In genomic region chr7:100469227-100470044, GRCh38 we compare ENCODE assay signal across 9 cellular contexts. TPM values are rescaled to one million over a fixed set of nuclear protein-coding genes. Genes with fewer than 3 reads are reported as not detected.
DNase-seq lines count a peak whose midpoint lies in the region; ATAC-seq and TF ChIP-seq lines count a peak whose summit lies in the region.
"Had no signal": no experiment of that assay in that cellular context is flagged by ENCODE, and none has a peak within 500 bp of the region (broad histone marks: within the 10 kb centered on the region; RNA-seq: fewer than 3 reads in every experiment).

No MANE protein-coding gene starts in this region.

- 30% methylated on average over 13 of the region's 13 CpGs for WGBS in prostate gland

- ATAC-seq in GM18867 (IDR thresholded peaks at IDR 0.05; ENCODE audit: unreplicated experiment) = peak; percentile 62

- CTCF ChIA-PET in AG04450 (lab: Charles Lee) = interaction anchor here (0.5 to 3.8 kb wide), 37 partner anchors 9 to 720 kb away, joined by 3 to 80 read pairs (median 5); partner anchors contain the start of genes PCOLCE, SRRT and ZCWPW1

- H3K36me3 ChIP-seq in cardiac muscle cell (peaks cover 17% of the 10 kb centered on the region), prostate gland (no peaks in the 10 kb centered on the region), vagina (peaks cover 0 to 20% of the 10 kb centered on the region in 2 donors)

- H3K4me3 ChIP-seq in AG04450 (ENCODE audit: low read depth, low read length) (no peak overlapping the region), cardiac muscle cell (no peak overlapping the region), prostate gland (no peak overlapping the region), vagina (no peak overlapping the region)

- H3K27me3 ChIP-seq in AG04450 (ENCODE audit: control insufficient read depth, insufficient read depth, low read length) (no peaks in the 10 kb centered on the region), cardiac muscle cell (no peaks in the 10 kb centered on the region), prostate gland (replicated peaks; ENCODE audit: insufficient read depth) (no peaks in the 10 kb centered on the region), vagina (no peaks in the 10 kb centered on the region)

- intact Hi-C loops in prostate gland (cut with DNase I) = loop anchor here (5.0 to 10.0 kb wide), 2 partner anchors 205 to 223 kb away; partner anchors contain the start of genes GIGYF1 and GNB2
- intact Hi-C loops in vagina (cut with DNase I) = loop anchor here (5.0 to 10.0 kb wide), 3 partner anchors 88 to 223 kb away; partner anchors contain the start of genes GIGYF1 and GNB2

- POLR2A ChIA-PET in AG04450 (lab: Yijun Ruan, JAX) = interaction anchor here (0.5 to 1.0 kb wide), 3 partner anchors 91 to 142 kb away, joined by 3 to 4 read pairs (median 4); partner anchors contain the start of genes FBXO24 and LRCH4

- H3K27ac ChIP-seq in AG04450 (ENCODE audit: low read depth, low read length) (no peak overlapping the region), cardiac muscle cell (peak overlapping the region; percentile 83), prostate gland (peak overlapping the region; percentile 44 to 51), vagina (peak overlapping the region; percentile 42)

- DNase-seq in AG04450 (ENCODE audit: low read depth, low spot score) (no peak), NCI-H1092 (lab: John Stamatoyannopoulos, UW) (peak; percentile 76), T follicular helper cell (ENCODE audit: low read depth) (peak; percentile 71), cardiac muscle cell (ENCODE audit: low read depth in 1 of 2, low spot score in 1 of 2) (peak; percentile 82 to 91), prostate gland (ENCODE audit: low spot score) (peak; percentile 85), vagina (ENCODE audit: extremely low spot score in 2 of 2) (no peak)
- peak; percentile 51 for DNase-seq in activated naive CD8-positive, alpha-beta T cell treated with anti-CD3 and anti-CD28 coated beads, Interleukin-2, amount 50 U/mL, for 16 hours (ENCODE audit: low read depth, low spot score)

- TF ChIP-seq POLR2A in prostate gland (IDR thresholded peaks at IDR 0.05) (no peak), vagina (IDR thresholded peaks at IDR 0.05) (no peak)

- TF ChIP-seq CTCF in AG04450 (IDR thresholded peaks at IDR 0.05; ENCODE audit: low read depth, low read length) = peak; percentile 90
- TF ChIP-seq CTCF in cardiac muscle cell (IDR thresholded peaks at IDR 0.05; ENCODE audit: low read depth, low read length) = peak; percentile 89
- peak; percentile 90 to 98 (median 96) for TF ChIP-seq CTCF in prostate gland (IDR thresholded peaks at IDR 0.05)
- peak; percentile 95 to 98 (median 96) for TF ChIP-seq CTCF in vagina (IDR thresholded peaks at IDR 0.05)

- H3K4me1 ChIP-seq in cardiac muscle cell (ENCODE audit: low read depth) = peaks cover 6% of the 10 kb centered on the region
- peaks cover 15% of the 10 kb centered on the region for H3K4me1 ChIP-seq in prostate gland (replicated peaks)
- H3K4me1 ChIP-seq in vagina = peaks cover 62% of the 10 kb centered on the region

- H3K9me3 ChIP-seq in AG04450 (ENCODE audit: control insufficient read depth, insufficient read depth, low read length) (no peaks in the 10 kb centered on the region), cardiac muscle cell (ENCODE audit: low read depth) (no peaks in the 10 kb centered on the region), prostate gland (no peaks in the 10 kb centered on the region), vagina (no peaks in the 10 kb centered on the region)

RNA-seq across cellular contexts. Expression of gene SPACDR, which starts 5.4 kb away (rescaled TPM):
- polyA plus RNA-seq in AG04450 (2011; rRNA removed) (0.76 and 1.3 TPM in 2 replicates), cardiac muscle cell (0.79 and 1.2 TPM in 2 replicates)
- 0.32 and 0.43 TPM in 2 replicates for polyA minus RNA-seq in AG04450 (2011; rRNA and poly(A)+ RNA removed)
- total RNA-seq in cardiac muscle cell (0.28 and 1.6 TPM in 2 replicates), prostate gland (10 to 100 TPM in 1 of 2 donors, not detected in 1; 11.9 TPM), vagina (not detected)
- total RNA-seq: urinary bladder had no signal

RNA-seq across cellular contexts. Expression of gene TSC22D4, which starts 9.6 kb away (rescaled TPM):
- polyA plus RNA-seq in AG04450 (2011; rRNA removed) (10.2 and 11.3 TPM in 2 replicates), cardiac muscle cell (91.9 and 138 TPM in 2 replicates)
- 9.5 and 10.8 TPM in 2 replicates for polyA minus RNA-seq in AG04450 (2011; rRNA and poly(A)+ RNA removed)
- total RNA-seq in cardiac muscle cell (103 and 133 TPM in 2 replicates), prostate gland (100 to 1,000 TPM in 1 of 2 donors, 10 to 100 TPM in 1; 77.6 to 152 TPM), vagina (34.6 TPM)

RNA-seq across cellular contexts. Expression of gene NYAP1, which starts 14.3 kb away (rescaled TPM):
- 0.35 and 0.38 TPM in 2 replicates for polyA plus RNA-seq in AG04450 (2011; rRNA removed)
- 0.14 and 0.17 TPM in 2 replicates for polyA minus RNA-seq in AG04450 (2011; rRNA and poly(A)+ RNA removed)
- total RNA-seq in cardiac muscle cell = 9.0 and 13.0 TPM in 2 replicates
- 0.06 and 0.22 TPM in 2 replicates for polyA plus RNA-seq in cardiac muscle cell
- 10 to 100 TPM in 1 of 2 donors, under 1 TPM in 1; 0.73 to 16.9 TPM for total RNA-seq in prostate gland
- total RNA-seq in vagina = 3.9 TPM

RNA-seq across cellular contexts. Expression of gene PPP1R35, which starts 33.1 kb away (rescaled TPM):
- polyA plus RNA-seq in AG04450 (2011; rRNA removed) = 7.5 and 11.8 TPM in 2 replicates
- 6.5 and 8.6 TPM in 2 replicates for polyA minus RNA-seq in AG04450 (2011; rRNA and poly(A)+ RNA removed)
- 51.5 and 81.5 TPM in 2 replicates for total RNA-seq in cardiac muscle cell
- 78.7 and 108 TPM in 2 replicates for polyA plus RNA-seq in cardiac muscle cell
- total RNA-seq in prostate gland = 10 to 100 TPM; 44.1 to 60.5 TPM
- 24.6 TPM for total RNA-seq in vagina

RNA-seq across cellular contexts. Expression of gene MEPCE, which starts 39.8 kb away (rescaled TPM):
- polyA plus RNA-seq in AG04450 (2011; rRNA removed) (9.1 and 10.1 TPM in 2 replicates), cardiac muscle cell (21.5 and 27.0 TPM in 2 replicates)
- 15.6 and 19.4 TPM in 2 replicates for polyA minus RNA-seq in AG04450 (2011; rRNA and poly(A)+ RNA removed)
- total RNA-seq in cardiac muscle cell (28.5 and 41.7 TPM in 2 replicates), prostate gland (10 to 100 TPM; 24.2 to 62.8 TPM), vagina (38.3 TPM)

Comparison
In these comparisons a context has a peak if more than half of its experiments do, and no peak if none do; other contexts are left out.
1. DNase-seq: peak in NCI-H1092 (single experiment), T follicular helper cell (single experiment), activated naive CD8-positive, alpha-beta T cell treated with anti-CD3 and anti-CD28 coated beads, Interleukin-2, amount 50 U/mL, for 16 hours (single experiment), cardiac muscle cell (2 of 2) and prostate gland (single experiment); none in AG04450 (single experiment) and vagina (0 of 2).
2. Peak in every context shown above with its lines, with median percentiles within 50 percentile points of each other: CTCF ChIP-seq.